Comparison of ENCODE assay signal across 18 cellular contexts in the genomic region with DNA sequence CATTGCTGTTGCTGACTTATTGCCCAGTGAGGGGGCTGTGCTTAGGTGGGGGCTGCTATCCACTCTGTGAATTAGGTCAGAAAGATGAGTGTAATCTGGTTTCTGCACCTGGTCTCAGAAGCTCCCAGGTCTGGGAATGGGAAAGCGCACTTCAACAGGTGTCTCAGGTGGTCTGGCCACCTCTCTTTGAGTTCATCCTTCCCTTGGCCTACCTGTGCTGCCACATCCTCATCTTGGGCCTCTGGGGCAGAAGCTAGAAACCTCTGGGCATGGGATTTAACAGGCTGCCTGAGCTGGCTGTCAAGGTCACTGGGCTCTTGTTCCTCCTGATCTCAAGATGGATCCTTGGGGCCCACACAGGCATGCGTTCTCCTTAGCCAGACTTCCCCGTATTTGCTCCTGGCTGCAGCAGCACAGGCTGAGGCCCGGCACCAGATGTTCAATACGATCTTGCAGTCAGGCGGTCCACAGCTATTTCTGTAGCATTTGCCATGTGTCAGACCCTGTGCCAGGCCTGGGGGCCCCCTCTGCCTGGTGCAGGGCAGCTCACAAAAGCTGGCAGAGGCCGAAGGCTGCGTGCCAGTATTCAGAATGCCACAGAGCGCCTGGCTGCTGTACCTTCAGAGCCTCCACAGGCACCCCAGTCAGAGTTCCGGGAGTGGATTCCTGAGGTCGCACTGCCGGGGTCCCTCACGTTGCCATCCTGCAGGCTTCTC. TPM values are rescaled to one million over a fixed set of nuclear protein-coding genes. Genes with fewer than 3 reads are reported as not detected.
A peak's percentile ranks its signal among the peaks of the same experiment; 100 is the strongest.
DNase-seq lines count a peak whose midpoint lies in the region; ATAC-seq, FAIRE-seq and TF ChIP-seq lines count a peak whose summit lies in the region.
"Not testable (repeated sequence)": the region's sequence is repeated elsewhere in the genome, so short reads cannot be mapped to it uniquely, and the experiment has no call there.
"Had no signal": no experiment of that assay in that cellular context is flagged by ENCODE, and none has a peak within 500 bp of the region (broad histone marks: within the 10 kb centered on the region; RNA-seq: fewer than 3 reads in every experiment).

No MANE protein-coding gene starts in this region.

- H3K9me3 ChIP-seq in A549, Peyer's patch, ascending aorta: not testable (repeated sequence)

- FAIRE-seq in A549 (lab: Jason Lieb, UNC), result peak; percentile 7
- FAIRE-seq in GM18507 (lab: Jason Lieb, UNC), result peak; percentile 54

- H3K27me3 Mint-ChIP-seq in activated CD8-positive, alpha-beta memory T cell treated with anti-CD3 and anti-CD28 coated beads, Interleukin-2, amount 10 ng/mL, durations not matched to agents 7 days and 5 days; naive B cell: not testable (repeated sequence)

- POLR2A ChIA-PET in A549 (lab: Yijun Ruan, JAX), result not testable (repeated sequence)

- H3K36me3 Mint-ChIP-seq in activated CD8-positive, alpha-beta memory T cell treated with anti-CD3 and anti-CD28 coated beads, Interleukin-2, amount 10 ng/mL, durations not matched to agents 7 days and 5 days; naive B cell; stimulated activated effector memory CD8-positive, alpha-beta T cell treated with anti-CD3 and anti-CD28 coated beads, Interleukin-12 subunit alpha, Interleukin-12 subunit beta, amount 100 ng/mL, for 72 hours: not testable (repeated sequence)

- peaks cover 45% of the 10 kb centered on the region for H3K4me1 Mint-ChIP-seq in activated CD8-positive, alpha-beta memory T cell treated with anti-CD3 and anti-CD28 coated beads, Interleukin-2, amount 10 ng/mL, durations not matched to agents 7 days and 5 days
- peaks cover 0 to 13% (median 0%) of the 10 kb centered on the region in 3 donors for H3K4me1 Mint-ChIP-seq in naive B cell
- H3K4me1 Mint-ChIP-seq in stimulated activated effector memory CD8-positive, alpha-beta T cell treated with anti-CD3 and anti-CD28 coated beads, Interleukin-12 subunit alpha, Interleukin-12 subunit beta, amount 100 ng/mL, for 72 hours, result peaks cover 24% of the 10 kb centered on the region

- H3K4me3 Mint-ChIP-seq in activated CD8-positive, alpha-beta memory T cell treated with anti-CD3 and anti-CD28 coated beads, Interleukin-2, amount 10 ng/mL, durations not matched to agents 7 days and 5 days, result not testable (repeated sequence)
- peak overlapping the region in 1 of 8 donors; percentile 53 for H3K4me3 Mint-ChIP-seq in naive B cell
- H3K4me3 Mint-ChIP-seq in stimulated activated effector memory CD8-positive, alpha-beta T cell treated with anti-CD3 and anti-CD28 coated beads, Interleukin-12 subunit alpha, Interleukin-12 subunit beta, amount 100 ng/mL, for 72 hours, result peak overlapping the region; percentile 42

- not testable (repeated sequence) for H3K27me3 ChIP-seq in Peyer's patch, ascending aorta

- ATAC-seq in A549; activated CD8-positive, alpha-beta memory T cell treated with anti-CD3 and anti-CD28 coated beads, Interleukin-2, amount 10 ng/mL, durations not matched to agents 7 days and 5 days; naive B cell (ENCODE audit: low read depth in 2 of 2); stimulated activated effector memory CD8-positive, alpha-beta T cell treated with anti-CD3 and anti-CD28 coated beads, Interleukin-12 subunit alpha, Interleukin-12 subunit beta, amount 100 ng/mL, for 72 hours: not testable (repeated sequence)
- peak; percentile 85 for ATAC-seq in Right ventricle myocardium superior (ENCODE audit: poor library complexity)

- intact Hi-C loops in ascending aorta (cut with DNase I); Right ventricle myocardium superior (cut with DNase I): not testable (repeated sequence)

- TF ChIP-seq CTCF in A549 (IDR thresholded peaks at IDR 0.05); Peyer's patch (IDR thresholded peaks at IDR 0.05); ascending aorta (IDR thresholded peaks at IDR 0.05): not testable (repeated sequence)

- WGBS in A549 (ENCODE audit: missing lambda C conversion rate), result 98% methylated on average over 5 of the region's 13 CpGs

- H3K36me3 ChIP-seq in Peyer's patch, ascending aorta: not testable (repeated sequence)

- TF ChIP-seq EP300 in A549 (IDR thresholded peaks at IDR 0.05), result not testable (repeated sequence)

- H3K4me2 ChIP-seq in A549, result not testable (repeated sequence)

- not testable (repeated sequence) for H3K27ac ChIP-seq in A549
- H3K27ac ChIP-seq in Peyer's patch, result peak overlapping the region; percentile 12 to 71 (median 48)
- peak overlapping the region; percentile 27 to 66 for H3K27ac ChIP-seq in ascending aorta

- peaks cover 10% of the 10 kb centered on the region; the same call in 2 of the 3 replicates for H3K4me1 ChIP-seq in A549
- H3K4me1 ChIP-seq in Peyer's patch, ascending aorta: not testable (repeated sequence)

- CTCF ChIA-PET in A549 (lab: Yijun Ruan, JAX), result interaction anchor here (0.8 to 1.0 kb wide), 2 partner anchors 15 to 242 kb away, joined by 3 to 5 read pairs; no protein-coding TSS in a partner anchor
- CTCF ChIA-PET in activated CD8-positive, alpha-beta memory T cell treated with anti-CD3 and anti-CD28 coated beads, Interleukin-2, amount 10 ng/mL, durations not matched to agents 7 days and 5 days (lab: Charles Lee), result interaction anchor here (0.7 to 6.3 kb wide), 5 partner anchors 10 to 16 kb away, joined by 3 to 33 read pairs (median 3); a partner anchor contains a TSS

- TF ChIP-seq RAD21 in A549 (conservative IDR thresholded peaks at IDR 0.05 in 1 of 2, IDR thresholded peaks at IDR 0.05 in 1 of 2), result not testable (repeated sequence)

- H3K4me3 ChIP-seq in A549, Peyer's patch, ascending aorta: not testable (repeated sequence)

- H3K27ac Mint-ChIP-seq in activated CD8-positive, alpha-beta memory T cell treated with anti-CD3 and anti-CD28 coated beads, Interleukin-2, amount 10 ng/mL, durations not matched to agents 7 days and 5 days, result peak overlapping the region; percentile 89
- peak overlapping the region in 5 of 6 donors; percentile 47 to 86 (median 66) for H3K27ac Mint-ChIP-seq in naive B cell
- peak overlapping the region; percentile 83 for H3K27ac Mint-ChIP-seq in stimulated activated effector memory CD8-positive, alpha-beta T cell treated with anti-CD3 and anti-CD28 coated beads, Interleukin-12 subunit alpha, Interleukin-12 subunit beta, amount 100 ng/mL, for 72 hours

- not testable (repeated sequence) for H3K9me3 Mint-ChIP-seq in activated CD8-positive, alpha-beta memory T cell treated with anti-CD3 and anti-CD28 coated beads, Interleukin-2, amount 10 ng/mL, durations not matched to agents 7 days and 5 days (ENCODE audit: low read depth); naive B cell; stimulated activated effector memory CD8-positive, alpha-beta T cell treated with anti-CD3 and anti-CD28 coated beads, Interleukin-12 subunit alpha, Interleukin-12 subunit beta, amount 100 ng/mL, for 72 hours

- not testable (repeated sequence) for TF ChIP-seq POLR2A in A549 (IDR thresholded peaks at IDR 0.05; ENCODE audit: low read length); Peyer's patch (IDR thresholded peaks at IDR 0.05)

- not testable (repeated sequence) for DNase-seq in A549 (ENCODE audit: low read depth in 1 of 2, low spot score in 1 of 2); GM18507 (ENCODE audit: extremely low spot score, insufficient read length, low read depth); Peyer's patch; activated CD8-positive, alpha-beta memory T cell treated with anti-CD3 and anti-CD28 coated beads, Interleukin-2, amount 10 ng/mL, durations not matched to agents 7 days and 5 days; ascending aorta (ENCODE audit: low spot score in 2 of 2); Right ventricle myocardium superior; naive B cell; stimulated activated effector memory CD8-positive, alpha-beta T cell treated with anti-CD3 and anti-CD28 coated beads, Interleukin-12 subunit alpha, Interleukin-12 subunit beta, amount 100 ng/mL, for 72 hours (ENCODE audit: low spot score in 2 of 2)

RNA-seq across cellular contexts. Expression of a gene that starts 14.3 kb away (rescaled TPM):
- polyA plus RNA-seq in A549 (2011; rRNA removed) (23.3 and 26.0 TPM in 2 replicates), A549 (2017; fragmentation: RNase III; extraction: RNeasy Plus Mini Kit Qiagen cat#74134 plus additional on column Dnase treatment) (14.5 to 16.9 TPM (median 16.4 TPM) in 3 replicates), naive B cell (ENCODE audit: low read depth in 6 of 6) (10 to 100 TPM; 10.6 to 27.8 (median 23.2) TPM)
- 15.5 and 16.2 TPM in 2 replicates for polyA plus RNA-seq in A549 (2012; cell fraction: cytosol; rRNA removed)
- 16.5 and 17.1 TPM in 2 replicates for polyA plus RNA-seq in A549 (2012; cell fraction: nucleus; rRNA removed)
- polyA minus RNA-seq in A549 (2011; rRNA and poly(A)+ RNA removed), result 11.8 and 12.7 TPM in 2 replicates
- total RNA-seq in Peyer's patch (10 to 100 TPM; 11.9 to 23.1 (median 16.7) TPM), ascending aorta (5.6 TPM), Right ventricle myocardium superior (26.9 TPM)
- 10 to 100 TPM; 45.2 to 50.6 TPM for total RNA-seq in activated CD8-positive, alpha-beta memory T cell treated with anti-CD3 and anti-CD28 coated beads, Interleukin-2, amount 10 ng/mL, durations not matched to agents 7 days and 5 days

RNA-seq across cellular contexts. Expression of a gene that starts 21.4 kb away (rescaled TPM):
- polyA plus RNA-seq in A549 (2011; rRNA removed) (120 and 135 TPM in 2 replicates), A549 (2017; fragmentation: RNase III; extraction: RNeasy Plus Mini Kit Qiagen cat#74134 plus additional on column Dnase treatment) (40.6 to 46.8 TPM (median 44.5 TPM) in 3 replicates), naive B cell (ENCODE audit: low read depth in 6 of 6) (100 to 1,000 TPM in 1 of 6 donors, 10 to 100 TPM in 5; 71.1 to 106 (median 77.5) TPM)
- polyA plus RNA-seq in A549 (2012; cell fraction: cytosol; rRNA removed), result 65.4 and 82.6 TPM in 2 replicates
- 51.1 and 56.5 TPM in 2 replicates for polyA plus RNA-seq in A549 (2012; cell fraction: nucleus; rRNA removed)
- polyA minus RNA-seq in A549 (2011; rRNA and poly(A)+ RNA removed), result 130 and 171 TPM in 2 replicates
- total RNA-seq in Peyer's patch (10 to 100 TPM; 51.2 to 61.9 (median 53.6) TPM), ascending aorta (82.7 TPM), Right ventricle myocardium superior (75.9 TPM)
- total RNA-seq in activated CD8-positive, alpha-beta memory T cell treated with anti-CD3 and anti-CD28 coated beads, Interleukin-2, amount 10 ng/mL, durations not matched to agents 7 days and 5 days, result 100 to 1,000 TPM in 1 of 2 experiments, 10 to 100 TPM in 1; 99.6 to 106 TPM

RNA-seq across cellular contexts. Expression of a gene that starts 23.2 kb away (rescaled TPM):
- polyA plus RNA-seq in A549 (2011; rRNA removed) (not detected in 2 replicates), A549 (2017; fragmentation: RNase III; extraction: RNeasy Plus Mini Kit Qiagen cat#74134 plus additional on column Dnase treatment) (not detected in 3 replicates), naive B cell (ENCODE audit: low read depth in 6 of 6) (not detected)
- polyA plus RNA-seq in A549 (2012; cell fraction: cytosol; rRNA removed), result not detected in 2 replicates
- polyA plus RNA-seq in A549 (2012; cell fraction: nucleus; rRNA removed), result not detected in 2 replicates
- polyA minus RNA-seq in A549 (2011; rRNA and poly(A)+ RNA removed), result not detected in 2 replicates
- total RNA-seq in Peyer's patch (not detected), ascending aorta (not detected), Right ventricle myocardium superior (not detected)
- total RNA-seq in activated CD8-positive, alpha-beta memory T cell treated with anti-CD3 and anti-CD28 coated beads, Interleukin-2, amount 10 ng/mL, durations not matched to agents 7 days and 5 days, result under 1 TPM in 1 of 2 experiments, not detected in 1; 0.29 TPM
- total RNA-seq: Calu3, chondrocyte, endodermal cell, HFFc6, K562, kidney epithelial cell, ovary, sigmoid colon, SK-MEL-5, thyroid gland had no signal
- polyA plus RNA-seq: ovary, sigmoid colon had no signal
